In the genomic region with DNA sequence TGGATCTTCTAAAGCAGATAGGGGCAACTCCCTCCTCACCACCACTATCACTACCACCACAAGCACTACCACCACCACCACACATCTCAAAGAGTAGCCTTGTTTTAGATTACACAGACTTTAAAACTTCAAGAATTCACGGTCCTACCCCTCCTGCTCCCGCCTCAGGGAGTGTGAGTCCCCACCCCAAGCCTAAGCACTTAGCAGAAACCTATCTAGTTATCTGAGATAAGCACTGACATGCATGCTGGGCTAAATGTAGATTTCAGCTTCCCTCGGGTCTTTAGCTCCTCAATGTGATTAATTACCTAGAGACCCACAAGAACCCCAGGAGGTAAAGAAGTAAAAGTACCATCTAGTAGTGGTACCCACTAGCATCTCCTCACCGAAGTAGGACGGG, we compare ENCODE assay signal across 8 cellular contexts. TPM values are rescaled to one million over a fixed set of nuclear protein-coding genes. Genes with fewer than 3 reads are reported as not detected.
DNase-seq lines count a peak whose midpoint lies in the region; ATAC-seq and TF ChIP-seq lines count a peak whose summit lies in the region.

No MANE protein-coding gene starts in this region.

- POLR2A ChIA-PET in T-cell (lab: Charles Lee), result interaction anchor here in 1 of 2 donors (1.0 kb wide), 1 partner anchor 1158 kb away, joined by 3 read pairs; no protein-coding TSS in a partner anchor

- ATAC-seq in T-cell (replicated peaks in 1 of 4) (no peak), GM18909 (IDR thresholded peaks at IDR 0.05; ENCODE audit: poor library complexity, unreplicated experiment) (no peak), omental fat pad (ENCODE audit: low FRiP score) (no peak)

- DNase-seq in ELF-1 (ENCODE audit: low read depth, low spot score), result peak; percentile 59
- peak in 1 of 34 experiments; percentile 4 for DNase-seq in T-cell
- peak; percentile 1 for DNase-seq in glomerular visceral epithelial cell (ENCODE audit: extremely low spot score)
- DNase-seq in retinal pigment epithelial cell (ENCODE audit: low read depth), result no peak
- no peak for DNase-seq in globus pallidus (ENCODE audit: low spot score)
- DNase-seq in GM19238 (ENCODE audit: insufficient read length, low spot score), result no peak
- no peak for DNase-seq in omental fat pad (ENCODE audit: low spot score)

- H3K4me3 ChIP-seq in retinal pigment epithelial cell (ENCODE audit: low read length), result peak overlapping the region; percentile 72

- peak overlapping the region; percentile 75 to 80 for H3K27ac Mint-ChIP-seq in T-cell

- CTCF ChIA-PET in T-cell (lab: Charles Lee), result interaction anchor here in 1 of 2 donors (1.2 kb wide), 1 partner anchor 9 kb away, joined by 3 read pairs; no protein-coding TSS in a partner anchor

- no peak for TF ChIP-seq CTCF in retinal pigment epithelial cell (conservative IDR thresholded peaks at IDR 0.05; ENCODE audit: low read depth, low read length)
- TF ChIP-seq CTCF in omental fat pad (IDR thresholded peaks at IDR 0.05), result no peak

- peaks cover 0 to 18% of the 10 kb centered on the region in 2 donors for H3K27me3 Mint-ChIP-seq in T-cell

- H3K9me3 Mint-ChIP-seq in T-cell, result no peaks in the 10 kb centered on the region

- peak overlapping the region; percentile 87 to 90 (median 90) for H3K4me3 Mint-ChIP-seq in T-cell

- peaks cover 10 to 15% (median 10%) of the 10 kb centered on the region in 3 donors for H3K4me1 Mint-ChIP-seq in T-cell

- no peaks in the 10 kb centered on the region for H3K36me3 Mint-ChIP-seq in T-cell

RNA-seq across cellular contexts. Expression of a gene that starts 0.8 kb away (rescaled TPM):
- total RNA-seq in T-cell, result 1 to 10 TPM; 2.7 to 3.9 (median 3.6) TPM
- total RNA-seq in omental fat pad, result 10 to 100 TPM in 1 of 4 donors, 1 to 10 TPM in 3; 3.2 to 14.8 (median 8.3) TPM

Comparison
In these comparisons a context has a peak if more than half of its experiments do, and no peak if none do; other contexts are left out.
1. DNase-seq: peak in ELF-1 (single experiment) and glomerular visceral epithelial cell (single experiment); none in retinal pigment epithelial cell (single experiment), globus pallidus (single experiment), GM19238 (single experiment) and omental fat pad (single experiment).